Comparison of ENCODE assay signal across 8 cellular contexts in genomic region chr13:98143601-98144500, GRCh38. TPM values are rescaled to one million over a fixed set of nuclear protein-coding genes. Genes with fewer than 3 reads are reported as not detected.
DNase-seq lines count a peak whose midpoint lies in the region; ATAC-seq, FAIRE-seq and TF ChIP-seq lines count a peak whose summit lies in the region.

No MANE protein-coding gene starts in this region.

- no peaks in the 10 kb centered on the region for H3K36me3 Mint-ChIP-seq in CD8-positive, alpha-beta memory T cell

- H3K9me1 ChIP-seq in endothelial cell of umbilical vein (replicated peaks; ENCODE audit: control insufficient read depth, extremely low read depth, insufficient read depth, low read length) = no peaks in the 10 kb centered on the region

- H3K4me2 ChIP-seq in endothelial cell of umbilical vein (ENCODE audit: insufficient read depth, low read length) = peak overlapping the region; percentile 75

- H3K27me3 ChIP-seq in CD8-positive, alpha-beta memory T cell (ENCODE audit: insufficient read depth, low read length, poor library complexity, severe bottlenecking) = peaks cover 12% of the 10 kb centered on the region
- no peaks in the 10 kb centered on the region for H3K27me3 ChIP-seq in Peyer's patch
- peaks cover 5 to 9% of the 10 kb centered on the region in 2 experiments for H3K27me3 ChIP-seq in endothelial cell of umbilical vein (ENCODE audit: control insufficient read depth in 2 of 2, insufficient read depth in 2 of 2, low read length in 2 of 2)
- H3K27me3 ChIP-seq in muscle layer of duodenum (ENCODE audit: low read depth, low read length) = no peaks in the 10 kb centered on the region

- H4K20me1 ChIP-seq in endothelial cell of umbilical vein (replicated peaks; ENCODE audit: control insufficient read depth, extremely low read depth, insufficient read depth, low read length) = no peaks in the 10 kb centered on the region

- H3K9me3 ChIP-seq in CD8-positive, alpha-beta memory T cell (ENCODE audit: low read length) = no peaks in the 10 kb centered on the region
- no peaks in the 10 kb centered on the region for H3K9me3 ChIP-seq in Peyer's patch
- no peaks in the 10 kb centered on the region for H3K9me3 ChIP-seq in endothelial cell of umbilical vein (replicated peaks; ENCODE audit: control insufficient read depth, insufficient read depth, low read length)
- H3K9me3 ChIP-seq in muscle layer of duodenum (ENCODE audit: control insufficient read depth in 1 of 2, low read length in 2 of 2) = no peaks in the 10 kb centered on the region

- H3K27ac Mint-ChIP-seq in CD8-positive, alpha-beta memory T cell = no peak overlapping the region

- TF ChIP-seq POLR2A in Peyer's patch (IDR thresholded peaks at IDR 0.05) (no peak), endothelial cell of umbilical vein (IDR thresholded peaks at IDR 0.05; ENCODE audit: low read depth, low read length) (no peak)

- peak overlapping the region; percentile 79 for H2AFZ ChIP-seq in endothelial cell of umbilical vein (ENCODE audit: low read depth, low read length)

- TF ChIP-seq CTCF in Peyer's patch (IDR thresholded peaks at IDR 0.05) = no peak
- TF ChIP-seq CTCF in endothelial cell of umbilical vein (IDR thresholded peaks at IDR 0.05; ENCODE audit: extremely low read depth in 1 of 2, insufficient read depth in 1 of 2, low read depth in 1 of 2, low read length in 2 of 2) = no peak
- no peak for TF ChIP-seq CTCF in D721Med (IDR thresholded peaks at IDR 0.05; ENCODE audit: insufficient read depth, missing control alignments)

- POLR2A ChIA-PET in CD8-positive, alpha-beta memory T cell (lab: Charles Lee) = no interaction called here
- POLR2A ChIA-PET in endothelial cell of umbilical vein (lab: Charles Lee) = no interaction called here

- CTCF ChIA-PET in CD8-positive, alpha-beta memory T cell (lab: Charles Lee) = no interaction called here
- CTCF ChIA-PET in endothelial cell of umbilical vein (lab: Charles Lee) = interaction anchor here (0.6 kb wide), 1 partner anchor 287 kb away, joined by 3 read pairs; no protein-coding TSS in a partner anchor

- H3K9ac ChIP-seq in endothelial cell of umbilical vein (replicated peaks; ENCODE audit: extremely low read depth, insufficient read depth, low read length) = peak overlapping the region; percentile 62

- peak; percentile 11 for ATAC-seq in GM21619 (IDR thresholded peaks at IDR 0.05; ENCODE audit: unreplicated experiment)

- dilution Hi-C loops in endothelial cell of umbilical vein (cut with MboI; ENCODE audit: extremely low pct_ligation_motif_present, low sequenced_read_pairs) = no loop called here

- H3K4me1 Mint-ChIP-seq in CD8-positive, alpha-beta memory T cell = peaks cover 0 to 21% (median 9%) of the 10 kb centered on the region in 3 donors

- H3K27me3 Mint-ChIP-seq in CD8-positive, alpha-beta memory T cell = peaks cover 36 to 49% of the 10 kb centered on the region in 2 donors

- no peak overlapping the region for H3K27ac ChIP-seq in CD8-positive, alpha-beta memory T cell (ENCODE audit: low read depth, low read length)
- H3K27ac ChIP-seq in Peyer's patch (peak overlapping the region; percentile 36 to 78 (median 54)), endothelial cell of umbilical vein (ENCODE audit: insufficient read depth, low read depth, low read length) (peak overlapping the region; percentile 30), muscle layer of duodenum (ENCODE audit: low read length) (no peak overlapping the region)

- no peaks in the 10 kb centered on the region for H3K36me3 ChIP-seq in CD8-positive, alpha-beta memory T cell (ENCODE audit: insufficient read depth, low read length)
- H3K36me3 ChIP-seq in Peyer's patch = no peaks in the 10 kb centered on the region
- no peaks in the 10 kb centered on the region for H3K36me3 ChIP-seq in endothelial cell of umbilical vein (ENCODE audit: control insufficient read depth in 2 of 2, extremely low read depth in 1 of 2, insufficient read depth in 2 of 2, low read length in 2 of 2)
- no peaks in the 10 kb centered on the region for H3K36me3 ChIP-seq in muscle layer of duodenum (ENCODE audit: control insufficient read depth in 1 of 2, insufficient read depth in 2 of 2, low read length in 2 of 2)

- intact Hi-C loops in endothelial cell of umbilical vein (cut with micrococcal nuclease) = loop anchor here (1.0 to 5.0 kb wide), 9 partner anchors 29 to 529 kb away; no protein-coding TSS in a partner anchor

- no peaks in the 10 kb centered on the region for H3K4me1 ChIP-seq in CD8-positive, alpha-beta memory T cell (ENCODE audit: insufficient read depth, low read length)
- H3K4me1 ChIP-seq in Peyer's patch (peaks cover 0 to 9% (median 0%) of the 10 kb centered on the region in 4 donors), endothelial cell of umbilical vein (ENCODE audit: control insufficient read depth, extremely low read depth, insufficient read depth, low read length) (peaks cover 12% of the 10 kb centered on the region), muscle layer of duodenum (ENCODE audit: control insufficient read depth in 1 of 2, insufficient read depth in 2 of 2, low read length in 2 of 2) (peaks cover 8 to 12% of the 10 kb centered on the region in 2 donors)

- no peak overlapping the region for H3K4me3 ChIP-seq in CD8-positive, alpha-beta memory T cell (ENCODE audit: low read length)
- H3K4me3 ChIP-seq in Peyer's patch (peak overlapping the region; percentile 41 to 73 (median 60)), endothelial cell of umbilical vein (replicated peaks in 1 of 3; ENCODE audit: insufficient read depth in 1 of 3, low read depth in 1 of 3, low read length in 3 of 3) (peak overlapping the region; percentile 76 to 88 (median 81)), muscle layer of duodenum (ENCODE audit: low read depth in 1 of 2, low read length in 2 of 2) (peak overlapping the region; percentile 65 to 76)

- H3K4me3 Mint-ChIP-seq in CD8-positive, alpha-beta memory T cell = peak overlapping the region in 6 of 7 donors; percentile 54 to 77 (median 64)

- peaks cover 36% of the 10 kb centered on the region for H3K79me2 ChIP-seq in endothelial cell of umbilical vein (ENCODE audit: control insufficient read depth, insufficient read depth, low read length)

- H3K9me3 Mint-ChIP-seq in CD8-positive, alpha-beta memory T cell = no peaks in the 10 kb centered on the region

- FAIRE-seq in endothelial cell of umbilical vein (lab: Jason Lieb, UNC) (peak; percentile 48), D721Med (lab: Jason Lieb, UNC) (no peak)

- no peak for DNase-seq in CD8-positive, alpha-beta memory T cell
- peak in 1 of 3 donors; percentile 50 for DNase-seq in Peyer's patch
- DNase-seq in endothelial cell of umbilical vein (ENCODE audit: low read depth, low spot score) = peak; percentile 35
- no peak for DNase-seq in NCI-H187 (lab: John Stamatoyannopoulos, UW)
- DNase-seq in NCI-H1048 (lab: John Stamatoyannopoulos, UW) = no peak
- DNase-seq in D721Med (ENCODE audit: insufficient read length, low spot score) = no peak

- TSS peak; percentile 31 for BruUV-seq in endothelial cell of umbilical vein (replicated peaks; lab: Mats Ljungman, UMichigan)

TF ChIP-seq in endothelial cell of umbilical vein, 7 proteins besides CTCF, POLR2A, EP300 and RAD21:
- no peak for TF ChIP-seq MAX (IDR thresholded peaks at IDR 0.05; ENCODE audit: insufficient read depth, insufficient read length)
- TF ChIP-seq POLR2AphosphoS5 (IDR thresholded peaks at IDR 0.05; ENCODE audit: insufficient read depth, low read depth, low read length) = peak; percentile 30

RNA-seq across cellular contexts. Expression of gene FARP1, which starts 1.0 kb away (rescaled TPM):
- under 1 TPM; 0.26 to 0.27 TPM for total RNA-seq in CD8-positive, alpha-beta memory T cell
- polyA plus RNA-seq in CD8-positive, alpha-beta memory T cell = 0.16 TPM
- total RNA-seq in Peyer's patch (10 to 100 TPM; 10.6 to 61.1 (median 14.9) TPM), endothelial cell of umbilical vein (73.5 and 77.7 TPM in 2 replicates)
- polyA plus RNA-seq in endothelial cell of umbilical vein = 15.2 and 19.0 TPM in 2 replicates
- 23.4 and 24.3 TPM in 2 replicates for polyA plus RNA-seq in endothelial cell of umbilical vein (2011; cell fraction: cytosol; rRNA removed)
- polyA plus RNA-seq in endothelial cell of umbilical vein (2011; cell fraction: nucleus; rRNA removed) = 70.9 and 74.8 TPM in 2 replicates
- polyA plus RNA-seq in endothelial cell of umbilical vein (2012) = 49.7 and 52.9 TPM in 2 replicates
- polyA minus RNA-seq in endothelial cell of umbilical vein = 54.3 and 62.3 TPM in 2 replicates
- polyA minus RNA-seq in endothelial cell of umbilical vein (2011; cell fraction: cytosol; rRNA and poly(A)+ RNA removed) = not detected
- 103 and 148 TPM in 2 replicates for polyA minus RNA-seq in endothelial cell of umbilical vein (2011; cell fraction: nucleus; rRNA and poly(A)+ RNA removed)

RNA-seq across cellular contexts. Expression of gene RNF113B, which starts 33.2 kb away (rescaled TPM):
- total RNA-seq in CD8-positive, alpha-beta memory T cell = not detected
- not detected for polyA plus RNA-seq in CD8-positive, alpha-beta memory T cell
- total RNA-seq in Peyer's patch = not detected
- not detected in 2 replicates for total RNA-seq in endothelial cell of umbilical vein
- polyA plus RNA-seq in endothelial cell of umbilical vein = not detected in 2 replicates
- not detected in 2 replicates for polyA plus RNA-seq in endothelial cell of umbilical vein (2011; cell fraction: cytosol; rRNA removed)
- polyA plus RNA-seq in endothelial cell of umbilical vein (2011; cell fraction: nucleus; rRNA removed) = not detected in 2 replicates
- not detected in 2 replicates for polyA plus RNA-seq in endothelial cell of umbilical vein (2012)
- polyA minus RNA-seq in endothelial cell of umbilical vein = not detected in 2 replicates
- polyA minus RNA-seq in endothelial cell of umbilical vein (2011; cell fraction: cytosol; rRNA and poly(A)+ RNA removed) = not detected
- polyA minus RNA-seq in endothelial cell of umbilical vein (2011; cell fraction: nucleus; rRNA and poly(A)+ RNA removed) = not detected in 2 replicates

Comparison
In these comparisons a context has a peak if more than half of its experiments do, and no peak if none do; other contexts are left out.
1. H3K27ac ChIP-seq: peak in Peyer's patch (4 of 4) and endothelial cell of umbilical vein (single experiment); none in CD8-positive, alpha-beta memory T cell (single experiment) and muscle layer of duodenum (single experiment).
2. RNA of gene FARP1, which starts 1.0 kb away (total RNA-seq): 73.5 to 77.7 TPM in endothelial cell of umbilical vein and 10.6 to 61.1 TPM in Peyer's patch; 0.26 to 0.27 TPM in CD8-positive, alpha-beta memory T cell; every median in the first group is over 4 times any median in the second.